ENCODE assay signal across 35 cellular contexts in genomic region chr12:3328081-3328480, GRCh38.
"Had no signal": no experiment of that assay in that cellular context is flagged by ENCODE, and none has a peak within 500 bp of the region (broad histone marks: within the 10 kb centered on the region; RNA-seq: fewer than 3 reads in every experiment).

No MANE protein-coding gene starts in this region.

- H3K4me1 Mint-ChIP-seq: activated CD4-positive, alpha-beta T cell treated with anti-CD3 and anti-CD28 coated beads, Interleukin-2, amount 10 ng/mL, durations not matched to agents 24 days and 14 days; activated naive CD8-positive, alpha-beta T cell treated with anti-CD3 and anti-CD28 coated beads, Interleukin-2, amount 10 ng/mL, durations not matched to agents 7 days and 5 days; activated T-helper 17 cell treated with anti-CD3 and anti-CD28 coated beads, Interleukin-2, amount 50 U/mL, for 72 hours had no signal

- H3K4me1 ChIP-seq: adrenal gland, breast epithelium, Peyer's patch, SJSA1 had no signal

- H3K27ac Mint-ChIP-seq: activated CD4-positive, alpha-beta T cell treated with anti-CD3 and anti-CD28 coated beads, Interleukin-2, amount 10 ng/mL, durations not matched to agents 24 days and 14 days; activated CD8-positive, alpha-beta T cell treated with anti-CD3 and anti-CD28 coated beads for 36 hours; activated naive CD8-positive, alpha-beta T cell treated with anti-CD3 and anti-CD28 coated beads, Interleukin-2, amount 10 ng/mL, durations not matched to agents 7 days and 5 days; activated T-cell treated with anti-CD3 and anti-CD28 coated beads, Interleukin-2, amount 50 U/mL, for 72 hours; activated T-helper 17 cell treated with anti-CD3 and anti-CD28 coated beads, Interleukin-2, amount 50 U/mL, for 72 hours; T-helper 1 cell treated with Interleukin-12 subunit alpha and Interleukin-12 subunit beta and Interleukin-4 antibody, amounts not matched to agents 30 μg/mL and 1 μg/mL, for 36 hours; T-helper 2 cell treated with Interferon-gamma antibody and Interleukin-4, amounts not matched to agents 5 μg/mL and 100 μg/mL, for 36 hours had no signal

- H3K27me3 ChIP-seq: adrenal gland, body of pancreas, breast epithelium, Peyer's patch had no signal

- H3K9me3 Mint-ChIP-seq: activated CD4-positive, alpha-beta T cell treated with anti-CD3 and anti-CD28 coated beads, Interleukin-2, amount 10 ng/mL, durations not matched to agents 24 days and 14 days; activated CD8-positive, alpha-beta T cell treated with anti-CD3 and anti-CD28 coated beads for 36 hours; activated naive CD8-positive, alpha-beta T cell treated with anti-CD3 and anti-CD28 coated beads, Interleukin-2, amount 10 ng/mL, durations not matched to agents 7 days and 5 days; activated T-cell treated with anti-CD3 and anti-CD28 coated beads, Interleukin-2, amount 50 U/mL, for 72 hours; activated T-helper 17 cell treated with anti-CD3 and anti-CD28 coated beads, Interleukin-2, amount 50 U/mL, for 72 hours; T-helper 1 cell treated with Interleukin-12 subunit alpha and Interleukin-12 subunit beta and Interleukin-4 antibody, amounts not matched to agents 30 μg/mL and 1 μg/mL, for 36 hours; T-helper 2 cell treated with Interferon-gamma antibody and Interleukin-4, amounts not matched to agents 5 μg/mL and 100 μg/mL, for 36 hours had no signal

- H3K9ac ChIP-seq: KMS-11, SK-N-SH had no signal

- FAIRE-seq: astrocyte, TTC549 had no signal

- H3K4me3 ChIP-seq: adrenal gland, body of pancreas, breast epithelium, Peyer's patch, SJSA1 had no signal

- H3K4me2 ChIP-seq: KMS-11, SK-N-SH had no signal

- H3K27ac ChIP-seq: adrenal gland, body of pancreas, breast epithelium, KMS-11, Peyer's patch, SJSA1 had no signal

- H3K36me3 Mint-ChIP-seq: activated naive CD8-positive, alpha-beta T cell treated with anti-CD3 and anti-CD28 coated beads, Interleukin-2, amount 10 ng/mL, durations not matched to agents 7 days and 5 days had no signal

- H3K27me3 Mint-ChIP-seq: activated CD4-positive, alpha-beta T cell treated with anti-CD3 and anti-CD28 coated beads, Interleukin-2, amount 10 ng/mL, durations not matched to agents 24 days and 14 days; activated CD8-positive, alpha-beta T cell treated with anti-CD3 and anti-CD28 coated beads for 36 hours; activated naive CD8-positive, alpha-beta T cell treated with anti-CD3 and anti-CD28 coated beads, Interleukin-2, amount 10 ng/mL, durations not matched to agents 7 days and 5 days had no signal

- ATAC-seq: activated CD8-positive, alpha-beta T cell treated with anti-CD3 and anti-CD28 coated beads for 36 hours; activated T-cell treated with anti-CD3 and anti-CD28 coated beads, Interleukin-2, amount 50 U/mL, for 72 hours; activated T-helper 17 cell treated with anti-CD3 and anti-CD28 coated beads, Interleukin-2, amount 50 U/mL, for 72 hours; body of pancreas; PC-3 had no signal

- H3K9me3 ChIP-seq: adrenal gland, body of pancreas, breast epithelium, Peyer's patch, SJSA1, SK-N-SH had no signal

- H3K4me3 Mint-ChIP-seq: activated CD4-positive, alpha-beta T cell treated with anti-CD3 and anti-CD28 coated beads, Interleukin-2, amount 10 ng/mL, durations not matched to agents 24 days and 14 days; activated CD8-positive, alpha-beta T cell treated with anti-CD3 and anti-CD28 coated beads for 36 hours; activated naive CD8-positive, alpha-beta T cell treated with anti-CD3 and anti-CD28 coated beads, Interleukin-2, amount 10 ng/mL, durations not matched to agents 7 days and 5 days; activated T-cell treated with anti-CD3 and anti-CD28 coated beads, Interleukin-2, amount 50 U/mL, for 72 hours; activated T-helper 17 cell treated with anti-CD3 and anti-CD28 coated beads, Interleukin-2, amount 50 U/mL, for 72 hours; T-helper 1 cell treated with Interleukin-12 subunit alpha and Interleukin-12 subunit beta and Interleukin-4 antibody, amounts not matched to agents 30 μg/mL and 1 μg/mL, for 36 hours; T-helper 2 cell treated with Interferon-gamma antibody and Interleukin-4, amounts not matched to agents 5 μg/mL and 100 μg/mL, for 36 hours had no signal

- DNase-seq: activated CD4-positive, alpha-beta T cell treated with anti-CD3 and anti-CD28 coated beads, Interleukin-2, amount 10 ng/mL, durations not matched to agents 24 days and 14 days; activated CD4-positive, alpha-beta T cell treated with anti-CD3 and anti-CD28 coated beads, Interleukin-2, amount 50 U/mL, for 4 hours; activated CD8-positive, alpha-beta T cell treated with anti-CD3 and anti-CD28 coated beads for 36 hours; activated effector memory CD4-positive, alpha-beta T cell treated with anti-CD3 and anti-CD28 coated beads, Interleukin-2, amount 50 U/mL, for 16 hours; activated naive CD4-positive, alpha-beta T cell; activated naive CD4-positive, alpha-beta T cell treated with anti-CD3 and anti-CD28 coated beads, Interleukin-2, amount 50 U/mL, for 16 hours; activated naive CD8-positive, alpha-beta T cell treated with anti-CD3 and anti-CD28 coated beads, Interleukin-2, amount 10 ng/mL, durations not matched to agents 7 days and 5 days; activated T-cell treated with anti-CD3 and anti-CD28 coated beads, Interleukin-2, amount 50 U/mL, for 1 hour; activated T-cell treated with anti-CD3 and anti-CD28 coated beads, Interleukin-2, amount 50 U/mL, for 72 hours; adrenal gland; body of pancreas; caudate nucleus; cerebellar nuclear complex; MM.1S; NCI-H1092 treated with DMSO at 0.1 percent for 48 hours; NCI-H1436; NCI-H187; NCI-H2029 treated with DMSO at 0.1 percent for 48 hours; NCI-H2107; NCI-H2171; NCI-H446 treated with DMSO at 0.1 percent for 48 hours; NCI-H524; PC-3; Peyer's patch; RPMI8226; SHP77 treated with DMSO at 0.1 percent for 48 hours; SK-N-SH had no signal

- H3K36me3 ChIP-seq: adrenal gland, breast epithelium, Peyer's patch, SJSA1 had no signal
